8 cellular contexts compared by ENCODE assay signal in the genomic region with DNA sequence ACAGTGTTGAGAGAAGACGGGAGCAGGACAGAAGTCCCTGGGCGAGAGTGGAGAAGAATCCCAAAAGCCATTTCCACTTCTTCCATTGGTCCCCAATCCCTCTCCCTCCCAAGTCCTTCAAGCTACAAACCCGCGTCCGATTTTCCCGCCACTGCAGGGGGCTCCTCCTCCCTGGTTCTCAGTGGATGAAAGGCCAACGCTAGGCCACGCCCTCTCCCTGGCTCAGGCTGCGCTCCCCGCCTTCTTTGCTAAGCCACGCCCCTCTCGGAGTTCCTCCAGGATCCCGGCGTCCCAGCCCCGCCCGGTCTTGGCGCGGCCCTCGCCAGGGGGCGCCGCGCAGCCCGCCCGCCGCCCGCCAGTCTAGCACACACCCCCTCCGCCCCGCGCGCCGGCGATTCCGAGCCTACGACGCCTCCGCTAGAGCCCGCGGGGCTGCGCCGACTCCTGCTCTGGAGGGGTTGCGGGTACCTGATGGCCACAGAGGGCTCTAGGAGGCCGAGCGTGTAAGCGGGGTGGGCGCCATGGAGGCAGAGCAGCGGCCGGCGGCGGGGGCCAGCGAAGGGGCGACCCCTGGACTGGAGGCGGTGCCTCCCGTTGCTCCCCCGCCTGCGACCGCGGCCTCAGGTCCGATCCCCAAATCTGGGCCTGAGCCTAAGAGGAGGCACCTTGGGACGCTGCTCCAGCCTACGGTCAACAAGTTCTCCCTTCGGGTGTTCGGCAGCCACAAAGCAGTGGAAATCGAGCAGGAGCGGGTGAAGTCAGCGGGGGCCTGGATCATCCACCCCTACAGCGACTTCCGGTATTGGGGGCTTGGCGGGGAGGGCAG. TPM values are rescaled to one million over a fixed set of nuclear protein-coding genes. Genes with fewer than 3 reads are reported as not detected.
A peak's percentile ranks its signal among the peaks of the same experiment; 100 is the strongest.
DNase-seq lines count a peak whose midpoint lies in the region; ATAC-seq and TF ChIP-seq lines count a peak whose summit lies in the region.

HCN3 (plus strand) TSS at position 394 of the 826 bp plus-strand sequence; CDS start at position 522, 128 bp downstream.

- peak; percentile 47 for ATAC-seq in CD8-positive, alpha-beta T cell
- ATAC-seq in GM21360 (IDR thresholded peaks at IDR 0.05; ENCODE audit: unreplicated experiment) (peak; percentile 47), memory B cell (ENCODE audit: low read depth) (peak; percentile 53)

- CTCF ChIA-PET in CD8-positive, alpha-beta T cell (lab: Charles Lee), result interaction anchor here (1.0 to 13.0 kb wide), 3 partner anchors 10 to 45 kb away, joined by 3 to 121 read pairs (median 17); no protein-coding TSS in a partner anchor

- H3K9me3 ChIP-seq in CD8-positive, alpha-beta T cell (ENCODE audit: low read length), result no peaks in the 10 kb centered on the region
- H3K9me3 ChIP-seq in effector memory CD4-positive, alpha-beta T cell (ENCODE audit: control insufficient read depth, low read length), result no peaks in the 10 kb centered on the region

- peak; percentile 65 to 95 (median 90) for DNase-seq in CD8-positive, alpha-beta T cell
- DNase-seq in HT1080 (ENCODE audit: low read depth) (peak; percentile 91), NK-92 (lab: John Stamatoyannopoulos, UW; ENCODE audit: unreplicated experiment) (peak; percentile 19), memory B cell (ENCODE audit: low spot score in 2 of 2) (peak; percentile 85)
- DNase-seq in activated CD8-positive, alpha-beta memory T cell treated with anti-CD3 and anti-CD28 coated beads for 1 hour (ENCODE audit: extremely low read depth in 1 of 2, low read depth in 1 of 2), result peak; percentile 83 to 87
- peak; percentile 87 to 92 (median 92) for DNase-seq in effector memory CD4-positive, alpha-beta T cell
- DNase-seq in stimulated activated CD4-positive, alpha-beta T cell treated with anti-CD3 and anti-CD28 coated beads, TNF-alpha, amount 100 ng/mL, for 48 hours (ENCODE audit: low read depth in 3 of 3), result peak; percentile 91 to 98 (median 93)

- H3K27me3 ChIP-seq in CD8-positive, alpha-beta T cell (ENCODE audit: insufficient read depth, low read length), result no peaks in the 10 kb centered on the region
- no peaks in the 10 kb centered on the region for H3K27me3 ChIP-seq in effector memory CD4-positive, alpha-beta T cell (replicated peaks; ENCODE audit: control insufficient read depth, insufficient read depth, low read length, poor library complexity, severe bottlenecking)

- peak within 1 kb of the TSS; percentile 70 for H3K4me3 ChIP-seq in CD8-positive, alpha-beta T cell (ENCODE audit: low read depth, low read length)
- peak within 1 kb of the TSS; percentile 68 for H3K4me3 ChIP-seq in effector memory CD4-positive, alpha-beta T cell (ENCODE audit: insufficient read depth, low read depth, low read length, poor library complexity, severe bottlenecking)

- H3K36me3 Mint-ChIP-seq in CD8-positive, alpha-beta T cell, result peaks cover 11% of the 10 kb centered on the region
- H3K36me3 Mint-ChIP-seq in memory B cell, result peaks cover 5% of the 10 kb centered on the region

- POLR2A ChIA-PET in CD8-positive, alpha-beta T cell (lab: Charles Lee), result interaction anchor here (0.6 to 1.2 kb wide), 3 partner anchors 16 to 667 kb away, joined by 3 to 7 read pairs (median 3); no protein-coding TSS in a partner anchor

- no peaks in the 10 kb centered on the region for H3K36me3 ChIP-seq in CD8-positive, alpha-beta T cell (ENCODE audit: insufficient read depth, low read length)
- no peaks in the 10 kb centered on the region for H3K36me3 ChIP-seq in effector memory CD4-positive, alpha-beta T cell (ENCODE audit: control insufficient read depth, insufficient read depth, low read length)

- peaks cover 35% of the 10 kb centered on the region for H3K4me1 Mint-ChIP-seq in CD8-positive, alpha-beta T cell (ENCODE audit: low read depth)
- peaks cover 32% of the 10 kb centered on the region for H3K4me1 Mint-ChIP-seq in memory B cell

- H3K9me3 Mint-ChIP-seq in CD8-positive, alpha-beta T cell, result no peaks in the 10 kb centered on the region
- H3K9me3 Mint-ChIP-seq in memory B cell, result no peaks in the 10 kb centered on the region

- H3K4me3 Mint-ChIP-seq in CD8-positive, alpha-beta T cell, result peak within 1 kb of the TSS; percentile 79
- peak within 1 kb of the TSS; percentile 87 for H3K4me3 Mint-ChIP-seq in memory B cell

- peak within 1 kb of the TSS; percentile 20 for H3K27ac ChIP-seq in CD8-positive, alpha-beta T cell (ENCODE audit: low read depth, low read length)
- peak within 1 kb of the TSS; percentile 46 for H3K27ac ChIP-seq in effector memory CD4-positive, alpha-beta T cell (ENCODE audit: insufficient read depth, low read length, poor library complexity, severe bottlenecking)

- H3K27ac Mint-ChIP-seq in CD8-positive, alpha-beta T cell, result peak within 1 kb of the TSS; percentile 32
- no peak within 1 kb of the TSS for H3K27ac Mint-ChIP-seq in memory B cell

- intact Hi-C loops in CD8-positive, alpha-beta T cell (cut with DNase I, micrococcal nuclease), result loop anchor here (1.0 to 10.0 kb wide), 7 partner anchors 26 to 778 kb away; partner anchors contain the start of genes ADAR (in 1 of the 2), FDPS (in 1 of the 2), LAMTOR2 (in 1 of the 2) and MTX1 (in 1 of the 2)

- H3K27me3 Mint-ChIP-seq in CD8-positive, alpha-beta T cell (ENCODE audit: low read depth), result no peaks in the 10 kb centered on the region
- H3K27me3 Mint-ChIP-seq in memory B cell, result no peaks in the 10 kb centered on the region

- TF ChIP-seq CTCF in CD8-positive, alpha-beta T cell (IDR thresholded peaks at IDR 0.05), result peak; percentile 64

- peaks cover 29% of the 10 kb centered on the region for H3K4me1 ChIP-seq in CD8-positive, alpha-beta T cell (ENCODE audit: insufficient read depth, low read length)
- H3K4me1 ChIP-seq in effector memory CD4-positive, alpha-beta T cell (ENCODE audit: control insufficient read depth, insufficient read depth, low read length, poor library complexity, severe bottlenecking), result peaks cover 29% of the 10 kb centered on the region

RNA-seq across cellular contexts. Expression of gene HCN3, which starts in this region (rescaled TPM):
- 1 to 10 TPM; 1.3 TPM for total RNA-seq in CD8-positive, alpha-beta T cell
- 0.84 and 1.1 TPM in 2 replicates for total RNA-seq in HT1080 (2014; rRNA removed; shearing (Covaris generic))
- 0.77 and 1.1 TPM in 2 replicates for polyA plus RNA-seq in HT1080 (2015; cell fraction: cytosol; rRNA removed)
- polyA plus RNA-seq in HT1080 (2015; cell fraction: nucleus; rRNA removed), result 7.4 and 9.9 TPM in 2 replicates

Comparison
In these comparisons a context has a peak if more than half of its experiments do, and no peak if none do; other contexts are left out.
1. Peak in every context shown above with its lines: DNase-seq, ATAC-seq, H3K4me3 ChIP-seq and H3K27ac ChIP-seq.
2. DNase-seq: peak in every context shown above with its lines; median percentile 93 in stimulated activated CD4-positive, alpha-beta T cell treated with anti-CD3 and anti-CD28 coated beads, TNF-alpha, amount 100 ng/mL, for 48 hours; 92 in effector memory CD4-positive, alpha-beta T cell; 91 in HT1080; 90 in CD8-positive, alpha-beta T cell; 85 in activated CD8-positive, alpha-beta memory T cell treated with anti-CD3 and anti-CD28 coated beads for 1 hour; 85 in memory B cell; 19 in NK-92.